ENCODE assay signal across 18 cellular contexts in the genomic region with DNA sequence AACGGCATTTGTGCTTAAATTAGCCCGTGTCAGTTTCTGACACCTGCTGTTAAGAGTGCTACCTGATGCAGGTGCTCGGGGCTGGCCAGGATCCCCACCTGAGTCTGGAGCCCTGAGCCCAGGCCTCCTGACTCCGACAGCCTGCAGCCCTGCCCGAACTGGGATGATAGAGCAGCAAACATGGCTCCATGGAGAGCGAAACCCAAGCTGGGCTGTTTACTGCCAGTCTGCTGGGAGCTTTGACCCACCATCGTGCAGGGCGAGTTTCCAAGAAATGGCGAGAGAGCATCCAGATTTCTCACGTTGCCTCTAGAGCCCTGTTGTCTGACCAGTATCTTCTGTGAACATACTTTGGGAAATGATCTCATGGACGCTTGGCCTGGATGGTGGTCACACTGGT.
A peak's percentile ranks its signal among the peaks of the same experiment; 100 is the strongest.
DNase-seq lines count a peak whose midpoint lies in the region; ATAC-seq and TF ChIP-seq lines count a peak whose summit lies in the region.
"Had no signal": no experiment of that assay in that cellular context is flagged by ENCODE, and none has a peak within 500 bp of the region (broad histone marks: within the 10 kb centered on the region; RNA-seq: fewer than 3 reads in every experiment).

No MANE protein-coding gene starts in this region.

- H3K4me3 ChIP-seq in DND-41 (ENCODE audit: low read depth in 1 of 2, low read length in 2 of 2) = no peak overlapping the region
- H3K4me3 ChIP-seq in OCI-LY1 (ENCODE audit: low read depth, low read length, poor library complexity, severe bottlenecking) = no peak overlapping the region
- H3K4me3 ChIP-seq: GM23248 had no signal

- H3K36me3 ChIP-seq in DND-41 (ENCODE audit: insufficient read depth, low read length) = peaks cover 7% of the 10 kb centered on the region
- H3K36me3 ChIP-seq in OCI-LY1 (ENCODE audit: insufficient read depth, low read length) = peaks cover 24% of the 10 kb centered on the region

- no peaks in the 10 kb centered on the region for H3K9me2 ChIP-seq in OCI-LY1 (ENCODE audit: low read depth, low read length)

- H3K9me3 Mint-ChIP-seq in memory B cell = peaks cover 2% of the 10 kb centered on the region
- peaks cover 6 to 7% of the 10 kb centered on the region in 2 donors for H3K9me3 Mint-ChIP-seq in stimulated activated naive B cell treated with anti-CD40 and anti-IgM and Interleukin-4, amounts not matched to agents 10 μg/mL and 1 μg/mL and 100 μg/mL, for 72 hours
- H3K9me3 Mint-ChIP-seq: CD4-positive, alpha-beta T cell; HFFc6 had no signal

- H3F3A ChIP-seq in OCI-LY1 (ENCODE audit: insufficient read depth, low read length) = no peaks in the 10 kb centered on the region

- H2AFZ ChIP-seq in DND-41 (ENCODE audit: low read depth, low read length) (no peak overlapping the region), OCI-LY1 (ENCODE audit: low read length) (no peak overlapping the region)
- H2AFZ ChIP-seq: GM23248 had no signal

- peak overlapping the region; percentile 68 for H3K27ac Mint-ChIP-seq in memory B cell
- peak overlapping the region; percentile 68 for H3K27ac Mint-ChIP-seq in stimulated activated naive B cell treated with anti-CD40 and anti-IgM and Interleukin-4, amounts not matched to agents 10 μg/mL and 1 μg/mL and 100 μg/mL, for 72 hours
- H3K27ac Mint-ChIP-seq: CD4-positive, alpha-beta T cell; HFFc6 had no signal

- H3K9ac ChIP-seq in DND-41 (ENCODE audit: low read depth, low read length) (no peak overlapping the region; the same call in 1 of the 2 replicates), OCI-LY1 (ENCODE audit: low read length) (no peak overlapping the region; the same call in 1 of the 2 replicates)
- H3K9ac ChIP-seq: GM23248 had no signal

- H4K20me1 ChIP-seq in DND-41 (ENCODE audit: insufficient read depth, low read length) (peaks cover 34% of the 10 kb centered on the region), OCI-LY1 (ENCODE audit: insufficient read depth, low read length) (no peaks in the 10 kb centered on the region)

- ATAC-seq in DND-41 (ENCODE audit: insufficient read depth, low read depth) (no peak), memory B cell (ENCODE audit: low read depth) (no peak), GM18909 (IDR thresholded peaks at IDR 0.05; ENCODE audit: poor library complexity, unreplicated experiment) (no peak)
- ATAC-seq in stimulated activated naive B cell treated with anti-CD40 and anti-IgM and Interleukin-4, amounts not matched to agents 10 μg/mL and 1 μg/mL and 100 μg/mL, for 72 hours (replicated peaks) = no peak
- ATAC-seq: Panc1 had no signal

- H3K79me2 ChIP-seq in DND-41 (ENCODE audit: insufficient read depth, low read length) (peaks cover 52% of the 10 kb centered on the region), OCI-LY1 (ENCODE audit: insufficient read depth, low read length) (no peaks in the 10 kb centered on the region)

- peak overlapping the region; percentile 37 for H3K27ac ChIP-seq in DND-41 (ENCODE audit: low read length)
- H3K27ac ChIP-seq in OCI-LY1 (ENCODE audit: low read depth, low read length, poor library complexity, severe bottlenecking) = peak overlapping the region; percentile 73
- H3K27ac ChIP-seq: GM23248 had no signal

- DNase-seq in DND-41 (no peak), memory B cell (ENCODE audit: low spot score in 2 of 2) (no peak), NCI-H2171 (lab: John Stamatoyannopoulos, UW) (no peak)
- no peak for DNase-seq in stimulated activated naive B cell treated with anti-CD40 and anti-IgM and Interleukin-4, amounts not matched to agents 10 μg/mL and 1 μg/mL and 100 μg/mL, for 72 hours
- DNase-seq in activated CD4-positive, alpha-beta T cell treated with anti-CD3 and anti-CD28 coated beads for 1 hour = no peak
- DNase-seq: Calu3; CD4-positive, alpha-beta T cell; DMS53; GM23248; HFFc6; KBM-7; NCI-H1417 treated with DMSO at 0.1 percent for 48 hours; NCI-H1930; NCI-H510A; NCI-H82 had no signal

- H3K4me1 ChIP-seq in DND-41 (ENCODE audit: insufficient read depth, low read length) (peaks cover 25% of the 10 kb centered on the region), OCI-LY1 (ENCODE audit: insufficient read depth, low read length, severe bottlenecking) (peaks cover 35% of the 10 kb centered on the region)

- TF ChIP-seq CTCF in DND-41 (IDR thresholded peaks at IDR 0.05; ENCODE audit: borderline replicate concordance, extremely low read depth, low read length, poor library complexity, severe bottlenecking) (no peak), OCI-LY1 (IDR thresholded peaks at IDR 0.05; ENCODE audit: low read length) (no peak)

- H3K9me3 ChIP-seq in DND-41 (ENCODE audit: insufficient read depth, low read length, severe bottlenecking) (no peaks in the 10 kb centered on the region), OCI-LY1 (ENCODE audit: low read length) (no peaks in the 10 kb centered on the region)

- H3K4me3 Mint-ChIP-seq in memory B cell = peak overlapping the region; percentile 25
- H3K4me3 Mint-ChIP-seq in stimulated activated naive B cell treated with anti-CD40 and anti-IgM and Interleukin-4, amounts not matched to agents 10 μg/mL and 1 μg/mL and 100 μg/mL, for 72 hours = no peak overlapping the region
- H3K4me3 Mint-ChIP-seq: CD4-positive, alpha-beta T cell; HFFc6 had no signal

- H3K4me2 ChIP-seq in DND-41 (ENCODE audit: insufficient read depth, low read length) (no peak overlapping the region), OCI-LY1 (ENCODE audit: low read length) (peak overlapping the region; percentile 54; the same call in 1 of the 2 replicates)

- peaks cover 32% of the 10 kb centered on the region for H3K36me3 Mint-ChIP-seq in memory B cell
- peaks cover 32 to 38% of the 10 kb centered on the region in 2 donors for H3K36me3 Mint-ChIP-seq in stimulated activated naive B cell treated with anti-CD40 and anti-IgM and Interleukin-4, amounts not matched to agents 10 μg/mL and 1 μg/mL and 100 μg/mL, for 72 hours

- H3K4me1 Mint-ChIP-seq in memory B cell = peaks cover 29% of the 10 kb centered on the region
- H3K4me1 Mint-ChIP-seq in stimulated activated naive B cell treated with anti-CD40 and anti-IgM and Interleukin-4, amounts not matched to agents 10 μg/mL and 1 μg/mL and 100 μg/mL, for 72 hours = peaks cover 21 to 46% of the 10 kb centered on the region in 2 donors

- H3K27me3 ChIP-seq in DND-41 (ENCODE audit: insufficient read depth, low read length, poor library complexity) (no peaks in the 10 kb centered on the region), OCI-LY1 (ENCODE audit: insufficient read depth, low read length) (no peaks in the 10 kb centered on the region)

- H3K27me3 Mint-ChIP-seq in memory B cell = no peaks in the 10 kb centered on the region
- H3K27me3 Mint-ChIP-seq in stimulated activated naive B cell treated with anti-CD40 and anti-IgM and Interleukin-4, amounts not matched to agents 10 μg/mL and 1 μg/mL and 100 μg/mL, for 72 hours = no peaks in the 10 kb centered on the region
- H3K27me3 Mint-ChIP-seq: CD4-positive, alpha-beta T cell had no signal
